13 cellular contexts compared by ENCODE assay signal in the genomic region with DNA sequence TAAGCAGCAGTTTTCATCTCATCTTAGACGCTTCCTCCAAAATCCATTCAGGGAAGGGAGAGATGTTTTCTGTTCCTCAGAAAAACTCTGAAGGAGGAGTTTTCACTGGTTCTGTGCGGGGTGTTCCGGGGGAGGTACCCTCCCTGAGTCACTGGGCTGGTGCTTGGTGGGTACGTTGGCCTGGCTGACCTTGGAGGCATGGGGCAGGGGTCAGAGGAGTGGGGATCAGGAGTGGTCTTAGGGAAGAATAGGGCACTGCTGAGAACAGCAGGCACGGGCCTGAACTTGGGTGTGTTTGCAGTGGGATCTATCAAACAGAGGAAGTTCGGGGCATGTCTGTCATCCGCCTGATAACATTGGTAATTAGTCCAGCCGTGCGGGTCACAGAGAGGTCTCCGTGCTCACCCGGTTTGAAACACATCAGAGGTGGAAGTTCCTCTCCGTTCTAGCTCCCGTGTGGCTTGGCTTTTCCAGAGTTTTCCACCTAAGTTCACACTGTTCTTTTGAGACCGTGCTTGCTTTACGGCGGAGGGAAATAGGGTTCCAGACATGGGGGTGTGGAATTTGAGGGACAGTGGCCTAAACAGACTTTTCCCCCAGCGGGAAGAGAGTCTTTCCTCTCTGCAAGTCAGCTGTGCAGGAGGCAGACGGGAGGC. TPM values are rescaled to one million over a fixed set of nuclear protein-coding genes. Genes with fewer than 3 reads are reported as not detected.
A peak's percentile ranks its signal among the peaks of the same experiment; 100 is the strongest.
DNase-seq lines count a peak whose midpoint lies in the region; ATAC-seq, FAIRE-seq and TF ChIP-seq lines count a peak whose summit lies in the region.
"Had no signal": no experiment of that assay in that cellular context is flagged by ENCODE, and none has a peak within 500 bp of the region (broad histone marks: within the 10 kb centered on the region; RNA-seq: fewer than 3 reads in every experiment).

No MANE protein-coding gene starts in this region.

- no peak overlapping the region for H3K27ac ChIP-seq in keratinocyte (ENCODE audit: control insufficient read depth, insufficient read depth, low read length)
- H3K27ac ChIP-seq in stomach smooth muscle (ENCODE audit: low read length): no peak overlapping the region
- H3K27ac ChIP-seq: neutrophil had no signal

- H3K4me1 ChIP-seq in keratinocyte (ENCODE audit: control insufficient read depth, extremely low read depth, insufficient read depth, low read length) (peaks cover 36% of the 10 kb centered on the region), stomach smooth muscle (ENCODE audit: control insufficient read depth, insufficient read depth, low read length) (peaks cover 77% of the 10 kb centered on the region)

- TF ChIP-seq CTCF in astrocyte of the spinal cord (IDR thresholded peaks at IDR 0.05; ENCODE audit: low read depth, low read length): no peak
- no peak for TF ChIP-seq CTCF in keratinocyte (optimal IDR thresholded peaks at IDR 0.05 in 1 of 3, IDR thresholded peaks at IDR 0.05 in 1 of 3, conservative IDR thresholded peaks at IDR 0.05 in 1 of 3; ENCODE audit: extremely low read depth in 1 of 3, insufficient read depth in 2 of 3, low read length in 3 of 3)

- H3K36me3 ChIP-seq in keratinocyte (ENCODE audit: control insufficient read depth in 2 of 2, extremely low read depth in 1 of 2, insufficient read depth in 2 of 2, low read length in 2 of 2): no peaks in the 10 kb centered on the region
- no peaks in the 10 kb centered on the region for H3K36me3 ChIP-seq in stomach smooth muscle (ENCODE audit: control insufficient read depth in 2 of 2, insufficient read depth in 2 of 2, low read length in 2 of 2)
- H3K36me3 ChIP-seq: neutrophil had no signal

- H3K27ac Mint-ChIP-seq in T-helper 2 cell treated with Interferon-gamma antibody and Interleukin-4, amounts not matched to agents 5 μg/mL and 100 μg/mL, for 36 hours: no peak overlapping the region
- H3K27ac Mint-ChIP-seq: activated CD4-positive, alpha-beta T cell treated with anti-CD3 and anti-CD28 coated beads for 36 hours; dendritic cell treated with granulocyte-macrophage colony-stimulating factor and Interleukin-4, amounts not matched to agents 40 ng/mL and 50 ng/mL, for 4 days had no signal

- dilution Hi-C loops in keratinocyte (cut with MboI; ENCODE audit: extremely low pct_ligation_motif_present, low sequenced_read_pairs): no loop called here

- peak overlapping the region; percentile 65 for H3K4me2 ChIP-seq in keratinocyte (ENCODE audit: control insufficient read depth, extremely low read depth, insufficient read depth, low read depth, low read length)

- H3K9ac ChIP-seq in keratinocyte (ENCODE audit: control insufficient read depth, extremely low read depth, insufficient read depth, low read length) (no peak overlapping the region), stomach smooth muscle (ENCODE audit: low read length in 2 of 2) (peak overlapping the region in 1 of 2 donors; percentile 36)

- H3K9me3 ChIP-seq in keratinocyte (ENCODE audit: control insufficient read depth, low read depth, low read length) (no peaks in the 10 kb centered on the region), stomach smooth muscle (ENCODE audit: control insufficient read depth in 2 of 2, low read length in 2 of 2) (no peaks in the 10 kb centered on the region)
- H3K9me3 ChIP-seq: neutrophil had no signal

- H3K27me3 Mint-ChIP-seq in T-helper 2 cell treated with Interferon-gamma antibody and Interleukin-4, amounts not matched to agents 5 μg/mL and 100 μg/mL, for 36 hours (ENCODE audit: low read depth): peaks cover 57% of the 10 kb centered on the region

- peaks cover 11% of the 10 kb centered on the region for H3K27me3 ChIP-seq in keratinocyte (ENCODE audit: control insufficient read depth, extremely low read depth, insufficient read depth, low read length)
- no peaks in the 10 kb centered on the region for H3K27me3 ChIP-seq in stomach smooth muscle (ENCODE audit: control insufficient read depth in 1 of 2, insufficient read depth in 2 of 2, low read length in 2 of 2)

- peaks cover 4% of the 10 kb centered on the region for H3K79me2 ChIP-seq in keratinocyte (ENCODE audit: control insufficient read depth, insufficient read depth, low read length)

- H2AFZ ChIP-seq in keratinocyte (ENCODE audit: control insufficient read depth, low read length): no peak overlapping the region

- no peaks in the 10 kb centered on the region for H3K36me3 Mint-ChIP-seq in T-helper 2 cell treated with Interferon-gamma antibody and Interleukin-4, amounts not matched to agents 5 μg/mL and 100 μg/mL, for 36 hours (ENCODE audit: low read depth)

- H3K4me3 Mint-ChIP-seq in T-helper 2 cell treated with Interferon-gamma antibody and Interleukin-4, amounts not matched to agents 5 μg/mL and 100 μg/mL, for 36 hours: no peak overlapping the region
- H3K4me3 Mint-ChIP-seq: activated CD4-positive, alpha-beta T cell treated with anti-CD3 and anti-CD28 coated beads for 36 hours; dendritic cell treated with granulocyte-macrophage colony-stimulating factor and Interleukin-4, amounts not matched to agents 40 ng/mL and 50 ng/mL, for 4 days had no signal

- FAIRE-seq in HTR-8/SVneo (lab: Jason Lieb, UNC): peak; percentile 38
- FAIRE-seq in keratinocyte (lab: Jason Lieb, UNC): no peak

- H4K20me1 ChIP-seq in keratinocyte (ENCODE audit: control insufficient read depth, extremely low read depth, insufficient read depth, low read length): no peaks in the 10 kb centered on the region

- no peaks in the 10 kb centered on the region for H3K9me3 Mint-ChIP-seq in T-helper 2 cell treated with Interferon-gamma antibody and Interleukin-4, amounts not matched to agents 5 μg/mL and 100 μg/mL, for 36 hours
- H3K9me3 Mint-ChIP-seq: dendritic cell treated with granulocyte-macrophage colony-stimulating factor and Interleukin-4, amounts not matched to agents 40 ng/mL and 50 ng/mL, for 4 days had no signal

- DNase-seq in HTR-8/SVneo (ENCODE audit: insufficient read length, low spot score): no peak
- no peak for DNase-seq in astrocyte of the spinal cord (ENCODE audit: low read depth, low spot score)
- DNase-seq in keratinocyte (ENCODE audit: low read depth, low spot score): no peak
- DNase-seq in HK-2 (ENCODE audit: unreplicated experiment): no peak
- DNase-seq in T-helper 2 cell treated with Interferon-gamma antibody and Interleukin-4, amounts not matched to agents 5 μg/mL and 100 μg/mL, for 36 hours (ENCODE audit: low spot score): no peak
- no peak for DNase-seq in NCI-H524 (lab: John Stamatoyannopoulos, UW)
- DNase-seq: NCI-H2227 treated with DMSO at 0.1 percent for 48 hours; stimulated activated naive CD4-positive, alpha-beta T cell treated with Interleukin-2 at 50 U/mL for 16 hours had no signal

- H3K4me1 Mint-ChIP-seq in T-helper 2 cell treated with Interferon-gamma antibody and Interleukin-4, amounts not matched to agents 5 μg/mL and 100 μg/mL, for 36 hours (ENCODE audit: low read depth): no peaks in the 10 kb centered on the region

- H3K4me3 ChIP-seq in astrocyte of the spinal cord (ENCODE audit: low read depth, low read length) (peak overlapping the region; percentile 48), keratinocyte (ENCODE audit: control insufficient read depth in 2 of 3, extremely low read depth in 1 of 3, insufficient read depth in 2 of 3, low read depth in 1 of 3, low read length in 3 of 3) (peak overlapping the region in 2 of 3 experiments; percentile 4 to 25), stomach smooth muscle (ENCODE audit: low read length in 2 of 2) (peak overlapping the region; percentile 18 to 71)

- ATAC-seq in HG02981 (IDR thresholded peaks at IDR 0.05; ENCODE audit: unreplicated experiment): no peak
- ATAC-seq: activated CD4-positive, alpha-beta T cell treated with anti-CD3 and anti-CD28 coated beads for 36 hours had no signal

- in situ Hi-C loops in astrocyte of the spinal cord (cut with HindIII; ENCODE audit: low sequenced_read_pairs): no loop called here

- H3K9me1 ChIP-seq in keratinocyte (ENCODE audit: control insufficient read depth, extremely low read depth, insufficient read depth, low read length): no peaks in the 10 kb centered on the region

RNA-seq across cellular contexts. Expression of a gene that starts 59.7 kb away (rescaled TPM):
- not detected in 3 replicates for polyA plus RNA-seq in keratinocyte
- not detected for polyA plus RNA-seq in keratinocyte (2011; ENCODE audit: low read depth)
- polyA plus RNA-seq in keratinocyte (2011; cell fraction: cytosol; rRNA removed): not detected in 2 replicates
- not detected in 2 replicates for polyA plus RNA-seq in keratinocyte (2011; cell fraction: nucleus; rRNA removed)
- polyA plus RNA-seq in keratinocyte (2012; ENCODE audit: low replicate concordance): not detected in 2 replicates
- not detected in 3 replicates for polyA minus RNA-seq in keratinocyte
- polyA minus RNA-seq in keratinocyte (2011; cell fraction: cytosol; rRNA and poly(A)+ RNA removed): not detected
- not detected in 2 replicates for polyA minus RNA-seq in keratinocyte (2011; cell fraction: nucleus; rRNA and poly(A)+ RNA removed)
